10 cellular contexts compared by ENCODE assay signal in genomic region chr21:14602418-14602987, GRCh38. TPM values are rescaled to one million over a fixed set of nuclear protein-coding genes. Genes with fewer than 3 reads are reported as not detected.
DNase-seq lines count a peak whose midpoint lies in the region; ATAC-seq, FAIRE-seq and TF ChIP-seq lines count a peak whose summit lies in the region.
"Had no signal": no experiment of that assay in that cellular context is flagged by ENCODE, and none has a peak within 500 bp of the region (broad histone marks: within the 10 kb centered on the region; RNA-seq: fewer than 3 reads in every experiment).

No MANE protein-coding gene starts in this region.

- H3K36me3 Mint-ChIP-seq in CD14-positive monocyte (no peaks in the 10 kb centered on the region), HFFc6 (ENCODE audit: low read depth) (no peaks in the 10 kb centered on the region)
- H3K36me3 Mint-ChIP-seq: IgD-negative memory B cell had no signal

- no peak for TF ChIP-seq RAD21 in K562 (CRISPR knock-in tag; conservative IDR thresholded peaks at IDR 0.05 in 1 of 2, IDR thresholded peaks at IDR 0.05 in 1 of 2)

- BruUV-seq in K562 (replicated peaks; lab: Mats Ljungman, UMichigan): no TSS peak

- peak; percentile 91 for ATAC-seq in GM19372 (IDR thresholded peaks at IDR 0.05; ENCODE audit: low read depth, unreplicated experiment)
- peak; percentile 83 for ATAC-seq in HG03432 (IDR thresholded peaks at IDR 0.05; ENCODE audit: unreplicated experiment)
- peak; percentile 46 for ATAC-seq in K562

- no peak for FAIRE-seq in K562 (lab: Jason Lieb, UNC)

- in situ Hi-C loops in K562 (cut with MboI): no loop called here

- no peaks in the 10 kb centered on the region for H3K79me2 ChIP-seq in K562 (ENCODE audit: control insufficient read depth, insufficient read depth, low read length)

- 0% methylated on average over 1 of the region's 1 CpG for WGBS in K562 (ENCODE audit: insufficient coverage, low coverage, missing lambda C conversion rate)

- H3K4me1 ChIP-seq in K562 (replicated peaks in 1 of 2; ENCODE audit: control insufficient read depth in 2 of 2, insufficient read depth in 2 of 2, low read length in 2 of 2): peaks cover 7 to 41% of the 10 kb centered on the region in 2 experiments; a peak in 4 of 5 replicates

- H3K4me3 Mint-ChIP-seq in CD14-positive monocyte: peak overlapping the region; percentile 15 to 20
- H3K4me3 Mint-ChIP-seq in HFFc6: no peak overlapping the region

- H3K27ac Mint-ChIP-seq in CD14-positive monocyte (peak overlapping the region in 3 of 7 donors; percentile 15 to 46 (median 40)), HFFc6 (no peak overlapping the region)
- H3K27ac Mint-ChIP-seq: IgD-negative memory B cell had no signal

- no peak for TF ChIP-seq POLR2A in K562 (conservative IDR thresholded peaks at IDR 0.05)

- no peaks in the 10 kb centered on the region for H3K36me3 ChIP-seq in K562 (ENCODE audit: control insufficient read depth, insufficient read depth, low read length)

- TF ChIP-seq EP300 in K562 (IDR thresholded peaks at IDR 0.05; ENCODE audit: low read length): no peak

- no peaks in the 10 kb centered on the region for H4K20me1 ChIP-seq in K562 (replicated peaks; ENCODE audit: control insufficient read depth, insufficient read depth, low read length)

- H3K27ac ChIP-seq in K562 (ENCODE audit: extremely low read depth, low read depth, low read length): peak overlapping the region; percentile 39; the same call in 2 of the 3 replicates
- H3K27ac ChIP-seq: epithelial cell of prostate had no signal

- no peaks in the 10 kb centered on the region for H3K27me3 ChIP-seq in K562 (ENCODE audit: control insufficient read depth in 2 of 2, insufficient read depth in 2 of 2, low read length in 2 of 2)

- H3K9me3 Mint-ChIP-seq in CD14-positive monocyte: peaks cover 0 to 4% (median 0%) of the 10 kb centered on the region in 7 donors
- H3K9me3 Mint-ChIP-seq in HFFc6: peaks cover 28% of the 10 kb centered on the region
- H3K9me3 Mint-ChIP-seq: IgD-negative memory B cell had no signal

- no peak for TF ChIP-seq CTCF in CD14-positive monocyte (IDR thresholded peaks at IDR 0.05)
- TF ChIP-seq CTCF in K562 (IDR thresholded peaks at IDR 0.05 in 2 of 3, conservative IDR thresholded peaks at IDR 0.05 in 1 of 3; ENCODE audit: insufficient read depth in 2 of 3, low read depth in 1 of 3, low read length in 3 of 3): no peak
- no peak for TF ChIP-seq CTCF in HFFc6 (IDR thresholded peaks at IDR 0.05)

- H3K4me3 ChIP-seq in K562: no peak overlapping the region

- H3K4me1 Mint-ChIP-seq in CD14-positive monocyte (peaks cover 19% of the 10 kb centered on the region), HFFc6 (ENCODE audit: low read depth) (no peaks in the 10 kb centered on the region)

- H2AFZ ChIP-seq in K562 (ENCODE audit: low read depth, low read length): peak overlapping the region; percentile 83

- H3K9me3 ChIP-seq in K562 (replicated peaks; ENCODE audit: control insufficient read depth, insufficient read depth, low read depth, low read length): no peaks in the 10 kb centered on the region

- DNase-seq in CD14-positive monocyte (ENCODE audit: low spot score) (no peak), K562 (ENCODE audit: extremely low read depth in 1 of 4, low spot score in 3 of 4) (peak in 1 of 4 experiments; percentile 32), HFFc6 (no peak), HEK293T (ENCODE audit: extremely low spot score) (no peak), midbrain (lab: John Stamatoyannopoulos, UW) (no peak), AG08396 (ENCODE audit: low spot score) (no peak)

- intact Hi-C loops in CD14-positive monocyte (cut with micrococcal nuclease) (no loop called here), K562 (cut with micrococcal nuclease) (loop anchor here (5.0 kb wide), 4 partner anchors 55 to 150 kb away; partner anchors contain the start of gene SAMSN1)

- no peaks in the 10 kb centered on the region for H3K27me3 Mint-ChIP-seq in CD14-positive monocyte (ENCODE audit: low read depth in 3 of 3)
- H3K27me3 Mint-ChIP-seq in HFFc6 (ENCODE audit: insufficient read depth): no peaks in the 10 kb centered on the region; the same call in 1 of the 2 replicates
- H3K27me3 Mint-ChIP-seq: IgD-negative memory B cell had no signal

- peak overlapping the region; percentile 68 for H3K4me2 ChIP-seq in K562 (ENCODE audit: insufficient read depth, low read length)

- POLR2A ChIA-PET in K562 (lab: Yijun Ruan, JAX): interaction anchor here (1.1 to 2.1 kb wide), 4 partner anchors 11 to 301 kb away, joined by 3 to 11 read pairs (median 4); no protein-coding TSS in a partner anchor
- POLR2A ChIA-PET in HEK293T (lab: Yijun Ruan, JAX): no interaction called here

- H3K9me1 ChIP-seq in K562 (ENCODE audit: control insufficient read depth, insufficient read depth, low read length): no peaks in the 10 kb centered on the region

- CTCF ChIA-PET in K562 (lab: Yijun Ruan, JAX; ENCODE audit: low intra/inter-chr PET ratio): no interaction called here
- CTCF ChIA-PET in HEK293T (lab: Yijun Ruan, JAX): no interaction called here

- peak overlapping the region in 1 of 2 experiments; percentile 20; a peak in 1 of 4 replicates for H3K9ac ChIP-seq in K562 (ENCODE audit: insufficient read depth in 1 of 2, low read depth in 2 of 2, low read length in 2 of 2)

TF ChIP-seq in K562, 482 proteins besides CTCF, POLR2A, EP300 and RAD21 (continues in another document):
- TF ChIP-seq DPF2 (IDR thresholded peaks at IDR 0.05) (peak; percentile 19; the same call in 1 of the 2 replicates), GTF2B (IDR thresholded peaks at IDR 0.05; ENCODE audit: extremely low read depth, insufficient read length) (no peak), ZNF507 (tag; conservative IDR thresholded peaks at IDR 0.05) (no peak), JUND (IDR thresholded peaks at IDR 0.05; ENCODE audit: borderline replicate concordance, low read depth, low read length) (no peak), JUND (tag; IDR thresholded peaks at IDR 0.05; ENCODE audit: borderline replicate concordance, low read depth, low read length) (no peak), CEBPB (tag; IDR thresholded peaks at IDR 0.05) (0 out of 2 replicates have a peak, but pooled peaks have one; percentile 7)

TF ChIP-seq in HEK293T, 16 proteins besides CTCF, POLR2A, EP300 and RAD21:
- no peak for TF ChIP-seq ELF4 (IDR thresholded peaks at IDR 0.05)
- TF ChIP-seq LEF1 (IDR thresholded peaks at IDR 0.05; ENCODE audit: borderline replicate concordance): no peak
- TF ChIP-seq ZNF384 (IDR thresholded peaks at IDR 0.05): no peak
- no peak for TF ChIP-seq NFRKB (IDR thresholded peaks at IDR 0.05)
- no peak for TF ChIP-seq FOXM1 (IDR thresholded peaks at IDR 0.05; ENCODE audit: borderline replicate concordance)
- TF ChIP-seq CTBP1 (IDR thresholded peaks at IDR 0.05; ENCODE audit: borderline replicate concordance): no peak
- no peak for TF ChIP-seq TARDBP (IDR thresholded peaks at IDR 0.05)
- no peak for TF ChIP-seq SP1 (IDR thresholded peaks at IDR 0.05)
- no peak for TF ChIP-seq PKNOX1 (IDR thresholded peaks at IDR 0.05)
- no peak for TF ChIP-seq ARNT (IDR thresholded peaks at IDR 0.05)
- no peak for TF ChIP-seq HDGF (IDR thresholded peaks at IDR 0.05; ENCODE audit: borderline replicate concordance)
- TF ChIP-seq BHLHE40 (IDR thresholded peaks at IDR 0.05; ENCODE audit: borderline replicate concordance): no peak
- TF ChIP-seq FOXA1 (IDR thresholded peaks at IDR 0.05): no peak
- TF ChIP-seq SUZ12 (IDR thresholded peaks at IDR 0.05): no peak
- TF ChIP-seq FOXK2 (IDR thresholded peaks at IDR 0.05): no peak

RNA-seq across cellular contexts. Expression of gene SAMSN1, which starts 56.4 kb away (rescaled TPM):
- polyA plus RNA-seq in CD14-positive monocyte: 10 to 100 TPM; 31.0 to 38.6 TPM
- 35.2 and 136 TPM in 2 replicates for total RNA-seq in K562 (2011; cell fraction: chromatin; rRNA removed; ENCODE audit: low replicate concordance)
- total RNA-seq in K562 (2011; cell fraction: nucleolus; rRNA removed): 20.5 and 30.3 TPM in 2 replicates
- 46.3 and 72.5 TPM in 2 replicates for total RNA-seq in K562 (2011; cell fraction: nucleoplasm; rRNA removed)
- 96.8 and 106 TPM in 2 replicates for total RNA-seq in K562 (2014; rRNA removed)
- total RNA-seq in K562 (2014; rRNA removed; fragmentation: Illumina TruSeq; extraction: Trizol): 201 and 218 TPM in 2 replicates
- total RNA-seq in K562 (2015; rRNA removed; fragmentation: Illumina TruSeq; extraction: Trizol): 143 and 159 TPM in 2 replicates
- 101 and 118 TPM in 2 replicates for total RNA-seq in K562 (2021)
- polyA plus RNA-seq in K562 (2011; rRNA removed): 135 and 151 TPM in 2 replicates
- 22.7 and 52.5 TPM in 2 replicates for polyA plus RNA-seq in K562 (2011; cell fraction: cytosol; rRNA removed)
- polyA plus RNA-seq in K562 (2011; cell fraction: nucleus; rRNA removed): 48.6 and 89.9 TPM in 2 replicates
- polyA plus RNA-seq in K562 (2012): 101 and 117 TPM in 2 replicates
- polyA plus RNA-seq in K562 (2014; fragmentation: Illumina TruSeq; extraction: Trizol): 172 and 209 TPM in 2 replicates
- polyA plus RNA-seq in K562 (2014; fragmentation: Nextera tagmentation; extraction: Ambion mirVana): 100 to 1,000 TPM; 184 to 223 TPM
- polyA plus RNA-seq in K562 (2014; rRNA removed): 129 and 135 TPM in 2 replicates
- 95.4 and 142 TPM in 2 replicates for polyA minus RNA-seq in K562 (2011; rRNA and poly(A)+ RNA removed)
- 33.6 and 37.9 TPM in 2 replicates for polyA minus RNA-seq in K562 (2011; cell fraction: cytosol; rRNA and poly(A)+ RNA removed)
- 39.7 and 92.0 TPM in 2 replicates for polyA minus RNA-seq in K562 (2011; cell fraction: nucleus; rRNA and poly(A)+ RNA removed)
- total RNA-seq in HFFc6 (2021; fragmentation: NEBNext Ultra II Directional; extraction: Animal tissue kit (Norgen Biotek cat#: 25700)): not detected

Comparison
In these comparisons a context has a peak if more than half of its experiments do, and no peak if none do; other contexts are left out.
1. RNA of gene SAMSN1, which starts 56.4 kb away (total RNA-seq): 20.5 to 218 TPM in K562; not detected in HFFc6; every median in the first group is over 10 times any median in the second.
2. Peak in every context shown above with its lines, with median percentiles within 50 percentile points of each other: ATAC-seq.